ENCODE assay signal across 30 cellular contexts in genomic region chr10:82922755-82923154, GRCh38.
DNase-seq lines count a peak whose midpoint lies in the region; ATAC-seq, FAIRE-seq and TF ChIP-seq lines count a peak whose summit lies in the region.
"Had no signal": no experiment of that assay in that cellular context is flagged by ENCODE, and none has a peak within 500 bp of the region (broad histone marks: within the 10 kb centered on the region; RNA-seq: fewer than 3 reads in every experiment).

No MANE protein-coding gene starts in this region.

- WGBS in HepG2 (ENCODE audit: low lambda C conversion rate), result 0% methylated on average over 2 of the region's 2 CpGs
- 69% methylated on average over 2 of the region's 2 CpGs for WGBS in right lobe of liver (ENCODE audit: insufficient coverage, low coverage, low lambda C conversion rate, missing lambda C conversion rate)

- ATAC-seq in HepG2 (no peak), right lobe of liver (no peak), GM18511 (IDR thresholded peaks at IDR 0.05; ENCODE audit: unreplicated experiment) (no peak)
- ATAC-seq: activated CD8-positive, alpha-beta T cell treated with anti-CD3 and anti-CD28 coated beads for 36 hours; activated T-helper 17 cell treated with anti-CD3 and anti-CD28 coated beads, Interleukin-2, amount 50 U/mL, for 72 hours; K562; sciatic nerve had no signal

- DNase-seq in HepG2 (ENCODE audit: low spot score), result no peak
- no peak for DNase-seq in right lobe of liver
- DNase-seq in RPMI7951 (ENCODE audit: low read depth), result peak; percentile 55
- peak; percentile 2 for DNase-seq in fibroblast of pulmonary artery (ENCODE audit: low read depth)
- DNase-seq in urothelium cell line (ENCODE audit: low spot score), result peak; percentile 33
- DNase-seq in stimulated activated CD4-positive, alpha-beta T cell treated with anti-CD3 and anti-CD28 coated beads, Interleukin-2, amount 100 ng/mL, for 48 hours, result no peak
- no peak for DNase-seq in activated CD4-positive, alpha-beta T cell treated with anti-CD3 and anti-CD28 coated beads, Interleukin-2, amount 50 U/mL, for 1 hour
- DNase-seq: activated CD8-positive, alpha-beta T cell treated with anti-CD3 and anti-CD28 coated beads for 36 hours; activated naive CD4-positive, alpha-beta T cell treated with anti-CD3 and anti-CD28 coated beads, Interleukin-2, amount 10 ng/mL, durations not matched to agents 7 days and 5 days; amniotic stem cell; CD4-positive, alpha-beta T cell; GM23248; left ventricle myocardium inferior; MG63; NCI-H1105 treated with DMSO at 0.1 percent for 48 hours; NCI-H2029; NCI-H524; SHP77; stimulated activated CD4-positive, alpha-beta T cell treated with anti-CD3 and anti-CD28 coated beads, Interleukin-12 subunit alpha, Interleukin-12 subunit beta, amount 100 ng/mL, for 4 hours; stimulated activated CD4-positive, alpha-beta T cell treated with anti-CD3 and anti-CD28 coated beads, Interleukin-4, amount 100 ng/mL, for 1 hour; stomach; thyroid gland had no signal

- peaks cover 74% of the 10 kb centered on the region for H3K9me3 ChIP-seq in HepG2 (ENCODE audit: low read length)
- H3K9me3 ChIP-seq in right lobe of liver, result no peaks in the 10 kb centered on the region
- H3K9me3 ChIP-seq: MG63, neutrophil, thyroid gland had no signal

- FAIRE-seq in HepG2 (lab: Jason Lieb, UNC) (no peak), urothelium cell line (lab: Jason Lieb, UNC) (peak; percentile 30)
- FAIRE-seq: bronchial epithelial cell, HTR-8/SVneo, islet of Langerhans, K562 had no signal

- H2AFZ ChIP-seq in HepG2 (ENCODE audit: low read length), result no peak overlapping the region
- H2AFZ ChIP-seq: GM23248 had no signal

- in situ Hi-C loops in HepG2 (cut with HindIII; ENCODE audit: extremely low pct_ligation_motif_present, low pct_unique_long_range_greater_than_20kb), result no loop called here

- BruUV-seq in HepG2 (replicated peaks; lab: Mats Ljungman, UMichigan), result no TSS peak

- TF ChIP-seq RAD21 in HepG2 (CRISPR knock-in tag; IDR thresholded peaks at IDR 0.05), result no peak

- intact Hi-C loops in HepG2 (cut with micrococcal nuclease; ENCODE audit: unreplicated experiment) (no loop called here), right lobe of liver (cut with DNase I) (no loop called here)

- no peaks in the 10 kb centered on the region for H3K79me2 ChIP-seq in HepG2 (ENCODE audit: insufficient read depth, low read length)

- H3K27me3 ChIP-seq in HepG2 (ENCODE audit: control insufficient read depth in 1 of 2, insufficient read depth in 2 of 2, low read length in 2 of 2) (no peaks in the 10 kb centered on the region), right lobe of liver (no peaks in the 10 kb centered on the region)
- H3K27me3 ChIP-seq: MG63, neutrophil, stomach, thyroid gland had no signal

- CTCF ChIA-PET in HepG2 (lab: Yijun Ruan, JAX; ENCODE audit: low intra/inter-chr PET ratio, low total read pairs), result no interaction called here

- no peaks in the 10 kb centered on the region for H4K20me1 ChIP-seq in HepG2 (ENCODE audit: insufficient read depth, low read length)

- POLR2A ChIA-PET in HepG2 (lab: Yijun Ruan, JAX), result no interaction called here

- no peak overlapping the region for H3K27ac ChIP-seq in HepG2 (ENCODE audit: extremely low read length, insufficient read depth, low read length)
- no peak overlapping the region for H3K27ac ChIP-seq in right lobe of liver
- H3K27ac ChIP-seq: GM23248, left ventricle myocardium inferior, neutrophil, stomach, thyroid gland had no signal

- TF ChIP-seq EP300 in HepG2 (IDR thresholded peaks at IDR 0.05; ENCODE audit: low read depth in 2 of 2, low read length in 2 of 2) (no peak), HepG2 (CRISPR knock-in tag; IDR thresholded peaks at IDR 0.05; ENCODE audit: borderline replicate concordance) (no peak)

- no peak overlapping the region for H3K4me3 ChIP-seq in HepG2 (replicated peaks in 1 of 3; ENCODE audit: insufficient read depth in 1 of 3, low read depth in 2 of 3, low read length in 3 of 3)
- no peak overlapping the region for H3K4me3 ChIP-seq in right lobe of liver
- no peak overlapping the region for H3K4me3 ChIP-seq in fibroblast of pulmonary artery (replicated peaks; ENCODE audit: low read depth, low read length)
- H3K4me3 ChIP-seq: GM23248, K562, left ventricle myocardium inferior, MG63, stomach, thyroid gland had no signal

- TF ChIP-seq CTCF in HepG2 (CRISPR knock-in tag; IDR thresholded peaks at IDR 0.05) (no peak), right lobe of liver (IDR thresholded peaks at IDR 0.05) (no peak), fibroblast of pulmonary artery (IDR thresholded peaks at IDR 0.05; ENCODE audit: low read length, missing control alignments) (no peak)

- H3K36me3 ChIP-seq in HepG2 (replicated peaks in 1 of 2; ENCODE audit: control insufficient read depth in 1 of 2, insufficient read depth in 2 of 2, low read length in 2 of 2) (no peaks in the 10 kb centered on the region), right lobe of liver (no peaks in the 10 kb centered on the region)
- H3K36me3 ChIP-seq: left ventricle myocardium inferior, MG63, neutrophil, stomach, thyroid gland had no signal

- TF ChIP-seq POLR2A in HepG2 (IDR thresholded peaks at IDR 0.05; ENCODE audit: insufficient read depth in 1 of 2, low read depth in 2 of 2, low read length in 2 of 2), result no peak
- no peak for TF ChIP-seq POLR2A in right lobe of liver (IDR thresholded peaks at IDR 0.05)

- H3K9ac ChIP-seq in HepG2 (ENCODE audit: insufficient read depth, low read depth, low read length), result no peak overlapping the region
- H3K9ac ChIP-seq: GM23248 had no signal

- no peaks in the 10 kb centered on the region for H3K4me1 ChIP-seq in HepG2 (ENCODE audit: insufficient read depth, low read length)
- H3K4me1 ChIP-seq in right lobe of liver, result no peaks in the 10 kb centered on the region
- H3K4me1 ChIP-seq: left ventricle myocardium inferior, thyroid gland had no signal

- H3K4me2 ChIP-seq in HepG2 (ENCODE audit: low read depth, low read length), result no peak overlapping the region

TF ChIP-seq in HepG2, 621 proteins besides CTCF, POLR2A, EP300 and RAD21:
- TF ChIP-seq CREB1 (IDR thresholded peaks at IDR 0.05) (peak; percentile 43; the same call in 1 of the 2 replicates), CREB1 (CRISPR knock-in tag; IDR thresholded peaks at IDR 0.05) (no peak), ATF7 (IDR thresholded peaks at IDR 0.05) (peak; percentile 77), ATF7 (CRISPR knock-in tag; IDR thresholded peaks at IDR 0.05) (no peak), ATF7-NPFF (CRISPR knock-in tag; IDR thresholded peaks at IDR 0.05; ENCODE audit: low read depth) (no peak)

Comparison
In these comparisons a context has a peak if more than half of its experiments do, and no peak if none do; other contexts are left out.
1. DNase-seq: peak in RPMI7951 (single experiment), fibroblast of pulmonary artery (single experiment) and urothelium cell line (single experiment); none in HepG2 (single experiment), right lobe of liver (0 of 3), stimulated activated CD4-positive, alpha-beta T cell treated with anti-CD3 and anti-CD28 coated beads, Interleukin-2, amount 100 ng/mL, for 48 hours (0 of 2) and activated CD4-positive, alpha-beta T cell treated with anti-CD3 and anti-CD28 coated beads, Interleukin-2, amount 50 U/mL, for 1 hour (single experiment).